In the genomic region with DNA sequence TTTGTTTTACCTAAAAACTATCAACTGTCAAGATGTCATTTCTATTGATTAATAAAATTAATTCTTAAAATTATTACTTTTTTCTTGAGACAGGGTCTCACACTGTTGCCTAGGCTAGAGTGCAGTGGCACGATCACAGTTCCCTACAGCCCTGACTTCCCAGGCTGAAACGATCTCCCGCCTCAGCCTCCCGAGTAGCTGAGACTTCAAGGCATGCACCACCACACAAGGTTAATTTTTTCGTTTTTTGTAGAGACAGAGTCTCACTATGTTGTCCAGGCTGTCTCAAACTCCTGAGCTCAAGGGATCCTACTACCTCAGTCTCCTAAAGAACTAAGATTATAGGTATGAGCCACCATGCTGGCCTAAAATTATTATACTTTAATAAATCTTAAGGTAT, we compare ENCODE assay signal across 33 cellular contexts.
"Had no signal": no experiment of that assay in that cellular context is flagged by ENCODE, and none has a peak within 500 bp of the region (broad histone marks: within the 10 kb centered on the region; RNA-seq: fewer than 3 reads in every experiment).

No MANE protein-coding gene starts in this region.

- H3K4me3 Mint-ChIP-seq: activated naive CD4-positive, alpha-beta T cell treated with anti-CD3 and anti-CD28 coated beads, Interleukin-2, amount 50 U/mL, for 24 hours; T-cell had no signal

- H3K9me3 Mint-ChIP-seq: activated naive CD4-positive, alpha-beta T cell treated with anti-CD3 and anti-CD28 coated beads, Interleukin-2, amount 50 U/mL, for 24 hours; activated T-helper 2 cell treated with anti-CD3 and anti-CD28 coated beads, Interferon-gamma antibody, Interleukin-2, Interleukin-4, amounts not matched to agents 10 μg/mL and 5 μg/mL and 100 μg/mL, durations not matched to agents 14 hours and 24 hours and 36 hours; T-cell had no signal

- H3K27me3 Mint-ChIP-seq: activated naive CD4-positive, alpha-beta T cell treated with anti-CD3 and anti-CD28 coated beads, Interleukin-2, amount 50 U/mL, for 24 hours; T-cell had no signal

- H3K4me1 ChIP-seq: breast epithelium, Peyer's patch had no signal

- H3K36me3 ChIP-seq: breast epithelium had no signal

- ATAC-seq: activated T-cell treated with anti-CD3 and anti-CD28 coated beads, Interleukin-2, amount 50 U/mL, for 72 hours; body of pancreas; PC-3; SK-N-SH treated with all-trans-retinoic acid at 6 μM for 48 hours; T-cell had no signal

- H3K9me3 ChIP-seq: adrenal gland, body of pancreas, breast epithelium, Peyer's patch had no signal

- DNase-seq: activated CD4-positive, alpha-beta T cell treated with anti-CD3 and anti-CD28 coated beads for 1 hour; activated CD4-positive, alpha-beta T cell treated with anti-CD3 and anti-CD28 coated beads for 48 hours; activated CD4-positive, alpha-beta T cell treated with anti-CD3 and anti-CD28 coated beads, Interleukin-2, amount 50 U/mL, for 48 hours; activated CD4-positive, CD25-positive, alpha-beta regulatory T cell; activated CD8-positive, alpha-beta memory T cell treated with anti-CD3 and anti-CD28 coated beads for 24 hours; activated gamma-delta T cell; activated naive CD4-positive, alpha-beta T cell treated with Interleukin-2 at 50 U/mL for 16 hours; activated T-cell treated with anti-CD3 and anti-CD28 coated beads, Interleukin-2, amount 50 U/mL, for 72 hours; adrenal gland; body of pancreas; cerebellar nuclear complex; Kasumi-1; MM.1S; MV-4-11; NCI-H1092; NCI-H1436 treated with DMSO at 0.1 percent for 48 hours; NCI-H1694 treated with DMSO at 0.1 percent for 48 hours; NCI-H2029; NCI-H345; NCI-H524 treated with DMSO at 0.1 percent for 48 hours; NK-92 treated with Interleukin-12 subunit alpha and Interleukin-12 subunit beta, amount 100 ng/mL, for 24 hours; PC-3; Peyer's patch; RPMI8226; SIG-M5; T-cell; T-helper 2 cell; T-helper 9 cell; WERI-Rb-1 had no signal

- H3K27ac ChIP-seq: adrenal gland, body of pancreas, breast epithelium, Peyer's patch, WERI-Rb-1 had no signal

- H3K27me3 ChIP-seq: adrenal gland, body of pancreas, breast epithelium, Peyer's patch had no signal

- H3K27ac Mint-ChIP-seq: activated naive CD4-positive, alpha-beta T cell treated with anti-CD3 and anti-CD28 coated beads, Interleukin-2, amount 50 U/mL, for 24 hours; activated T-cell treated with anti-CD3 and anti-CD28 coated beads, Interleukin-2, amount 50 U/mL, for 72 hours; activated T-helper 2 cell treated with anti-CD3 and anti-CD28 coated beads, Interferon-gamma antibody, Interleukin-2, Interleukin-4, amounts not matched to agents 10 μg/mL and 5 μg/mL and 100 μg/mL, durations not matched to agents 14 hours and 24 hours and 36 hours; T-cell had no signal

- H3K4me3 ChIP-seq: adrenal gland, body of pancreas, breast epithelium, Peyer's patch had no signal
